9 cellular contexts compared by ENCODE assay signal in genomic region chr4:184762100-184762499, GRCh38. TPM values are rescaled to one million over a fixed set of nuclear protein-coding genes. Genes with fewer than 3 reads are reported as not detected.
DNase-seq lines count a peak whose midpoint lies in the region; ATAC-seq and TF ChIP-seq lines count a peak whose summit lies in the region.
"Had no signal": no experiment of that assay in that cellular context is flagged by ENCODE, and none has a peak within 500 bp of the region (broad histone marks: within the 10 kb centered on the region; RNA-seq: fewer than 3 reads in every experiment).

No MANE protein-coding gene starts in this region.

- intact Hi-C loops in sigmoid colon (cut with DNase I) (no loop called here), posterior vena cava (cut with DNase I) (loop anchor here in 1 of 2 donors (10.0 kb wide), 1 partner anchor 63 kb away; the partner anchor contains the start of gene ACSL1)

- H3K27me3 ChIP-seq in sigmoid colon, result no peaks in the 10 kb centered on the region
- H3K27me3 ChIP-seq: SJSA1 had no signal

- peaks cover 24 to 70% (median 36%) of the 10 kb centered on the region in 4 donors for H3K36me3 ChIP-seq in sigmoid colon

- TF ChIP-seq EP300 in sigmoid colon (IDR thresholded peaks at IDR 0.05), result no peak

- WGBS in sigmoid colon, 2 donors, result 67 to 91% methylated on average over 5 of the region's 5 CpGs

- TF ChIP-seq POLR2A in sigmoid colon (IDR thresholded peaks at IDR 0.05), result no peak

- H3K4me1 ChIP-seq in sigmoid colon, result peaks cover 0 to 4% (median 1%) of the 10 kb centered on the region in 4 donors

- no peak overlapping the region for H3K4me3 ChIP-seq in sigmoid colon
- H3K4me3 ChIP-seq: SJSA1 had no signal

- ATAC-seq in GM18858 (IDR thresholded peaks at IDR 0.05; ENCODE audit: unreplicated experiment) (peak; percentile 93), HG02840 (IDR thresholded peaks at IDR 0.05; ENCODE audit: low FRiP score, unreplicated experiment) (peak; percentile 83)

- peak; percentile 12 for DNase-seq in activated CD4-positive, alpha-beta T cell treated with anti-CD3 and anti-CD28 coated beads for 1 hour
- DNase-seq in sigmoid colon (peak; percentile 15), SW480 (ENCODE audit: low spot score) (no peak), SIG-M5 (lab: John Stamatoyannopoulos, UW) (no peak), posterior vena cava (ENCODE audit: low spot score) (no peak), NCI-H1092 treated with DMSO at 0.1 percent for 48 hours (lab: John Stamatoyannopoulos, UW) (no peak)

- no peak for TF ChIP-seq CTCF in sigmoid colon (IDR thresholded peaks at IDR 0.05)

- no peaks in the 10 kb centered on the region for H3K9me3 ChIP-seq in sigmoid colon
- H3K9me3 ChIP-seq: SJSA1 had no signal

- no peak overlapping the region for H3K27ac ChIP-seq in sigmoid colon
- H3K27ac ChIP-seq: SJSA1 had no signal

RNA-seq across cellular contexts. Expression of gene CENPU, which starts 28.2 kb away (rescaled TPM):
- total RNA-seq in sigmoid colon (1 to 10 TPM in 2 of 4 donors, under 1 TPM in 1, not detected in 1; 0.95 to 1.4 (median 1.3) TPM), posterior vena cava (1 to 10 TPM in 1 of 2 donors, under 1 TPM in 1; 0.83 to 1.4 TPM)
- 10 to 100 TPM in 1 of 3 donors, 1 to 10 TPM in 2; 4.2 to 14.4 (median 5.1) TPM for polyA plus RNA-seq in sigmoid colon

Comparison
In these comparisons a context has a peak if more than half of its experiments do, and no peak if none do; other contexts are left out.
1. DNase-seq: peak in activated CD4-positive, alpha-beta T cell treated with anti-CD3 and anti-CD28 coated beads for 1 hour (single experiment) and sigmoid colon (single experiment); none in SW480 (single experiment), SIG-M5 (single experiment), posterior vena cava (single experiment) and NCI-H1092 treated with DMSO at 0.1 percent for 48 hours (single experiment).